In genomic region chr18:74497778-74498177, GRCh38 we compare ENCODE assay signal across 2 cellular contexts.
TF ChIP-seq lines count a peak whose summit lies in the region.

No MANE protein-coding gene starts in this region.

TF ChIP-seq in K562, 482 proteins besides CTCF, POLR2A, EP300 and RAD21:
- TF ChIP-seq MBD1 (CRISPR knock-in tag; IDR thresholded peaks at IDR 0.05) (no peak), DPF2 (IDR thresholded peaks at IDR 0.05) (no peak), HMBOX1 (IDR thresholded peaks at IDR 0.05) (no peak), SP1 (CRISPR knock-in tag; IDR thresholded peaks at IDR 0.05) (no peak), KLF10 (CRISPR knock-in tag; IDR thresholded peaks at IDR 0.05) (no peak), SREBF1 (IDR thresholded peaks at IDR 0.05; ENCODE audit: borderline replicate concordance, low read depth, low read length) (no peak), ATF3 (IDR thresholded peaks at IDR 0.05) (no peak), ATF3 (CRISPR knock-in tag; conservative IDR thresholded peaks at IDR 0.05) (no peak), ZBTB49 (CRISPR knock-in tag; IDR thresholded peaks at IDR 0.05; ENCODE audit: borderline replicate concordance) (no peak), ZNF324 (CRISPR knock-in tag; IDR thresholded peaks at IDR 0.05) (no peak), MEIS2 (IDR thresholded peaks at IDR 0.05; ENCODE audit: partially characterized antibody) (no peak), TOE1 (IDR thresholded peaks at IDR 0.05; ENCODE audit: borderline replicate concordance) (no peak), TOE1 (CRISPR knock-in tag; IDR thresholded peaks at IDR 0.05; ENCODE audit: borderline replicate concordance, low read depth) (no peak), ZNF408 (CRISPR knock-in tag; IDR thresholded peaks at IDR 0.05; ENCODE audit: low read depth) (no peak), PYGO2 (tag; IDR thresholded peaks at IDR 0.05) (no peak), NR2F6 (CRISPR knock-in tag; IDR thresholded peaks at IDR 0.05) (no peak), MXI1 (IDR thresholded peaks at IDR 0.05; ENCODE audit: low read depth, low read length) (no peak)

TF ChIP-seq in neural cell, 6 proteins besides CTCF, POLR2A, EP300 and RAD21:
- TF ChIP-seq REST (IDR thresholded peaks at IDR 0.05; ENCODE audit: borderline replicate concordance), result no peak
- TF ChIP-seq SMC3 (conservative IDR thresholded peaks at IDR 0.05; ENCODE audit: poor library complexity), result no peak
- no peak for TF ChIP-seq POLR2AphosphoS5 (IDR thresholded peaks at IDR 0.05)
- TF ChIP-seq EZH2 (IDR thresholded peaks at IDR 0.05; ENCODE audit: borderline replicate concordance, insufficient read depth, low read length, poor library complexity, severe bottlenecking), result no peak
- no peak for TF ChIP-seq TAF1 (IDR thresholded peaks at IDR 0.05; ENCODE audit: low read depth)
- TF ChIP-seq MXI1 (conservative IDR thresholded peaks at IDR 0.05; ENCODE audit: poor library complexity, severe bottlenecking), result no peak
